2 cellular contexts compared by ENCODE assay signal in genomic region chr4:3267576-3268394, GRCh38.
A peak's percentile ranks its signal among the peaks of the same experiment; 100 is the strongest.
TF ChIP-seq lines count a peak whose summit lies in the region.

No MANE protein-coding gene starts in this region.

TF ChIP-seq in Ishikawa, 13 proteins besides CTCF, POLR2A, EP300 and RAD21:
- TF ChIP-seq NFIC (IDR thresholded peaks at IDR 0.05), result no peak
- TF ChIP-seq, protein P1, sequence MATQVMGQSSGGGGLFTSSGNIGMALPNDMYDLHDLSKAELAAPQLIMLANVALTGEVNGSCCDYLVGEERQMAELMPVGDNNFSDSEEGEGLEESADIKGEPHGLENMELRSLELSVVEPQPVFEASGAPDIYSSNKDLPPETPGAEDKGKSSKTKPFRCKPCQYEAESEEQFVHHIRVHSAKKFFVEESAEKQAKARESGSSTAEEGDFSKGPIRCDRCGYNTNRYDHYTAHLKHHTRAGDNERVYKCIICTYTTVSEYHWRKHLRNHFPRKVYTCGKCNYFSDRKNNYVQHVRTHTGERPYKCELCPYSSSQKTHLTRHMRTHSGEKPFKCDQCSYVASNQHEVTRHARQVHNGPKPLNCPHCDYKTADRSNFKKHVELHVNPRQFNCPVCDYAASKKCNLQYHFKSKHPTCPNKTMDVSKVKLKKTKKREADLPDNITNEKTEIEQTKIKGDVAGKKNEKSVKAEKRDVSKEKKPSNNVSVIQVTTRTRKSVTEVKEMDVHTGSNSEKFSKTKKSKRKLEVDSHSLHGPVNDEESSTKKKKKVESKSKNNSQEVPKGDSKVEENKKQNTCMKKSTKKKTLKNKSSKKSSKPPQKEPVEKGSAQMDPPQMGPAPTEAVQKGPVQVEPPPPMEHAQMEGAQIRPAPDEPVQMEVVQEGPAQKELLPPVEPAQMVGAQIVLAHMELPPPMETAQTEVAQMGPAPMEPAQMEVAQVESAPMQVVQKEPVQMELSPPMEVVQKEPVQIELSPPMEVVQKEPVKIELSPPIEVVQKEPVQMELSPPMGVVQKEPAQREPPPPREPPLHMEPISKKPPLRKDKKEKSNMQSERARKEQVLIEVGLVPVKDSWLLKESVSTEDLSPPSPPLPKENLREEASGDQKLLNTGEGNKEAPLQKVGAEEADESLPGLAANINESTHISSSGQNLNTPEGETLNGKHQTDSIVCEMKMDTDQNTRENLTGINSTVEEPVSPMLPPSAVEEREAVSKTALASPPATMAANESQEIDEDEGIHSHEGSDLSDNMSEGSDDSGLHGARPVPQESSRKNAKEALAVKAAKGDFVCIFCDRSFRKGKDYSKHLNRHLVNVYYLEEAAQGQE (IDR thresholded peaks at IDR 0.05; ENCODE audit: low read depth), result no peak
- TF ChIP-seq EGR1 (IDR thresholded peaks at IDR 0.05), result no peak
- TF ChIP-seq CEBPB (IDR thresholded peaks at IDR 0.05), result 0 out of 2 replicates have a peak, but pooled peaks have one; percentile 38
- TF ChIP-seq TAF1 (IDR thresholded peaks at IDR 0.05; ENCODE audit: low read depth), result no peak
TF ChIP-seq in Ishikawa: peak in this region for 1.

TF ChIP-seq in H1, 55 proteins besides CTCF, POLR2A, EP300 and RAD21:
- TF ChIP-seq GTF2F1 (IDR thresholded peaks at IDR 0.05; ENCODE audit: borderline replicate concordance, low read depth, low read length), result no peak
- TF ChIP-seq TEAD4 (IDR thresholded peaks at IDR 0.05; ENCODE audit: low read depth, low read length), result no peak
- TF ChIP-seq ZNF274 (IDR thresholded peaks at IDR 0.05; ENCODE audit: borderline replicate concordance, extremely low read depth, low read length), result no peak
- TF ChIP-seq BCL11A (IDR thresholded peaks at IDR 0.05; ENCODE audit: low read depth in 2 of 2, low read length in 2 of 2), result no peak
- peak; percentile 73 for TF ChIP-seq CEBPB (IDR thresholded peaks at IDR 0.05; ENCODE audit: low read depth, low read length)
